In genomic region chr16:18386517-18386916, GRCh38 we compare ENCODE assay signal across 7 cellular contexts. TPM values are rescaled to one million over a fixed set of nuclear protein-coding genes. Genes with fewer than 3 reads are reported as not detected.
DNase-seq lines count a peak whose midpoint lies in the region; ATAC-seq and TF ChIP-seq lines count a peak whose summit lies in the region.
"Not testable (repeated sequence)": the region's sequence is repeated elsewhere in the genome, so short reads cannot be mapped to it uniquely, and the experiment has no call there.
"Had no signal": no experiment of that assay in that cellular context is flagged by ENCODE, and none has a peak within 500 bp of the region (broad histone marks: within the 10 kb centered on the region; RNA-seq: fewer than 3 reads in every experiment).

No MANE protein-coding gene starts in this region.

- H3K36me3 Mint-ChIP-seq in activated CD4-positive, alpha-beta T cell treated with anti-CD3 and anti-CD28 coated beads, Interleukin-2, amount 10 ng/mL, durations not matched to agents 24 days and 14 days (ENCODE audit: low read depth); chondrocyte (ENCODE audit: low read depth): not testable (repeated sequence)

- not testable (repeated sequence) for H3K27ac Mint-ChIP-seq in activated CD4-positive, alpha-beta T cell treated with anti-CD3 and anti-CD28 coated beads, Interleukin-2, amount 10 ng/mL, durations not matched to agents 24 days and 14 days; chondrocyte (ENCODE audit: unreplicated experiment)

- not testable (repeated sequence) for TF ChIP-seq POLR2A in testis (IDR thresholded peaks at IDR 0.05)

- not testable (repeated sequence) for H3K27ac ChIP-seq in testis

- not testable (repeated sequence) for H3K4me1 Mint-ChIP-seq in activated CD4-positive, alpha-beta T cell treated with anti-CD3 and anti-CD28 coated beads, Interleukin-2, amount 10 ng/mL, durations not matched to agents 24 days and 14 days; chondrocyte (ENCODE audit: low read depth)

- DNase-seq in activated CD4-positive, alpha-beta T cell treated with anti-CD3 and anti-CD28 coated beads, Interleukin-2, amount 10 ng/mL, durations not matched to agents 24 days and 14 days: peak; percentile 32
- DNase-seq in chondrocyte (ENCODE audit: low spot score) (peak; percentile 14), fibroblast of villous mesenchyme (ENCODE audit: low read depth) (peak; percentile 0), medulla oblongata (ENCODE audit: extremely low spot score) (peak; percentile 1), testis (peak; percentile 12)
- not testable (repeated sequence) for DNase-seq in left colon

- H3K9me3 ChIP-seq in testis: not testable (repeated sequence)

- H3K4me3 Mint-ChIP-seq in activated CD4-positive, alpha-beta T cell treated with anti-CD3 and anti-CD28 coated beads, Interleukin-2, amount 10 ng/mL, durations not matched to agents 24 days and 14 days; chondrocyte (ENCODE audit: unreplicated experiment): not testable (repeated sequence)

- H3K36me3 ChIP-seq in testis (ENCODE audit: low read depth, missing control alignments): not testable (repeated sequence)

- intact Hi-C loops in activated CD4-positive, alpha-beta T cell treated with anti-CD3 and anti-CD28 coated beads, Interleukin-2, amount 10 ng/mL, durations not matched to agents 24 days and 14 days (cut with micrococcal nuclease); left colon (cut with DNase I, micrococcal nuclease); testis (cut with DNase I; ENCODE audit: low total_unique reads): not testable (repeated sequence)

- H3K9me3 Mint-ChIP-seq in activated CD4-positive, alpha-beta T cell treated with anti-CD3 and anti-CD28 coated beads, Interleukin-2, amount 10 ng/mL, durations not matched to agents 24 days and 14 days; chondrocyte (ENCODE audit: low read depth): not testable (repeated sequence)

- not testable (repeated sequence) for H3K27me3 ChIP-seq in testis

- peak; percentile 37 for ATAC-seq in left colon

- H3K27me3 Mint-ChIP-seq in activated CD4-positive, alpha-beta T cell treated with anti-CD3 and anti-CD28 coated beads, Interleukin-2, amount 10 ng/mL, durations not matched to agents 24 days and 14 days; chondrocyte (ENCODE audit: low read depth): not testable (repeated sequence)

- not testable (repeated sequence) for H3K4me1 ChIP-seq in testis

- not testable (repeated sequence) for H3K4me3 ChIP-seq in fibroblast of villous mesenchyme (ENCODE audit: low read depth, low read length); testis

- not testable (repeated sequence) for TF ChIP-seq CTCF in chondrocyte (IDR thresholded peaks at IDR 0.05); fibroblast of villous mesenchyme (IDR thresholded peaks at IDR 0.05; ENCODE audit: insufficient read depth, low read depth, low read length); testis (IDR thresholded peaks at IDR 0.05)

- 91% methylated on average over 20 of the region's 25 CpGs; no CpG with 5 or more reads in 1 of the 2 donors for WGBS in testis, 2 donors

RNA-seq across cellular contexts. Expression of gene NPIPA8, which starts 50.0 kb away (rescaled TPM):
- total RNA-seq in activated CD4-positive, alpha-beta T cell treated with anti-CD3 and anti-CD28 coated beads, Interleukin-2, amount 10 ng/mL, durations not matched to agents 24 days and 14 days: 0.54 and 0.88 TPM in 2 replicates
- total RNA-seq in chondrocyte (0.35 to 0.68 TPM (median 0.41 TPM) in 3 replicates), fibroblast of villous mesenchyme (under 0.01 and 0.32 TPM in 2 replicates), left colon (under 1 TPM; 0.52 to 0.59 TPM), testis (1 to 10 TPM in 1 of 2 donors, under 1 TPM in 1; 0.31 to 6.6 TPM)
- polyA plus RNA-seq in testis (ENCODE audit: insufficient read depth, low read depth, low replicate concordance): 4.5 TPM
- total RNA-seq: Calu3 had no signal
